In genomic region chr4:25377572-25377882, GRCh38 we compare ENCODE assay signal across 8 cellular contexts. TPM values are rescaled to one million over a fixed set of nuclear protein-coding genes. Genes with fewer than 3 reads are reported as not detected.
A peak's percentile ranks its signal among the peaks of the same experiment; 100 is the strongest.
DNase-seq lines count a peak whose midpoint lies in the region; ATAC-seq, FAIRE-seq and TF ChIP-seq lines count a peak whose summit lies in the region.

No MANE protein-coding gene starts in this region.

- CTCF ChIA-PET in A549 (lab: Yijun Ruan, JAX) = interaction anchor here (1.4 kb wide), 1 partner anchor 12 kb away, joined by 3 read pairs; no protein-coding TSS in a partner anchor

- no peak overlapping the region for H2BK12ac ChIP-seq in neuronal stem cell (ENCODE audit: low read length)

- H3K36me3 ChIP-seq in MG63 (peaks cover 8% of the 10 kb centered on the region; the same call in 1 of the 2 replicates), ectodermal cell (ENCODE audit: control insufficient read depth, insufficient read depth, low read length) (no peaks in the 10 kb centered on the region), neuronal stem cell (replicated peaks in 1 of 2; ENCODE audit: control insufficient read depth in 2 of 2, insufficient read depth in 2 of 2, low read length in 2 of 2) (peaks cover 3 to 36% of the 10 kb centered on the region in 2 donors)

- no peak overlapping the region for H4K91ac ChIP-seq in neuronal stem cell (ENCODE audit: low read depth, low read length, poor library complexity)

- TF ChIP-seq POLR2A in A549 (IDR thresholded peaks at IDR 0.05; ENCODE audit: low read length) = no peak

- no peak overlapping the region for H3K14ac ChIP-seq in neuronal stem cell (ENCODE audit: low read length)

- WGBS in A549 (ENCODE audit: missing lambda C conversion rate) = 2% methylated on average over 12 of the region's 12 CpGs
- 8 to 10% methylated on average over 11 to 12 of the region's 12 CpGs for WGBS in ectodermal cell, 2 experiments
- no CpG with 5 or more reads among the region's 12 CpGs for WGBS in neuronal stem cell (ENCODE audit: extremely low coverage in 2 of 2, insufficient read length in 2 of 2, insufficient replicate concordance in 1 of 2), 2 donors

- no peak overlapping the region for H4K8ac ChIP-seq in neuronal stem cell (ENCODE audit: low read depth, low read length)

- H3K27ac ChIP-seq in A549 (peak overlapping the region; percentile 90 to 99), ectodermal cell (ENCODE audit: insufficient read depth, low read depth, low read length, poor library complexity, severe bottlenecking) (no peak overlapping the region), neuronal stem cell (replicated peaks; ENCODE audit: low read length) (no peak overlapping the region)

- no peak for FAIRE-seq in A549 (lab: Jason Lieb, UNC)

- H2BK120ac ChIP-seq in neuronal stem cell (ENCODE audit: low read depth, low read length) = no peak overlapping the region

- H3K9me3 ChIP-seq in A549 (no peaks in the 10 kb centered on the region), MG63 (no peaks in the 10 kb centered on the region), ectodermal cell (ENCODE audit: control insufficient read depth, low read length) (no peaks in the 10 kb centered on the region), neuronal stem cell (replicated peaks in 1 of 2; ENCODE audit: control insufficient read depth in 2 of 2, insufficient read depth in 1 of 2, low read depth in 1 of 2, low read length in 2 of 2) (no peaks in the 10 kb centered on the region)

- H3K23ac ChIP-seq in neuronal stem cell (ENCODE audit: low read depth, low read length, poor library complexity) = no peak overlapping the region

- no peak for TF ChIP-seq CTCF in A549 (IDR thresholded peaks at IDR 0.05)

- no peak overlapping the region for H2BK5ac ChIP-seq in neuronal stem cell (ENCODE audit: low read length)

- H3K79me1 ChIP-seq in neuronal stem cell (ENCODE audit: low read depth, low read length) = peaks cover 3% of the 10 kb centered on the region

- H2AFZ ChIP-seq in neuronal stem cell (ENCODE audit: low read length) = peak overlapping the region; percentile 98

- H3K27me3 ChIP-seq in MG63 (no peaks in the 10 kb centered on the region), ectodermal cell (ENCODE audit: control insufficient read depth, insufficient read depth, low read length, poor library complexity, severe bottlenecking) (no peaks in the 10 kb centered on the region), neuronal stem cell (ENCODE audit: control insufficient read depth in 3 of 3, insufficient read depth in 3 of 3, low read depth in 1 of 3, low read length in 3 of 3) (no peaks in the 10 kb centered on the region)

- peak overlapping the region; percentile 81 for H3K9ac ChIP-seq in neuronal stem cell (ENCODE audit: low read depth, low read length, poor library complexity)

- H2BK15ac ChIP-seq in neuronal stem cell (ENCODE audit: low read length) = no peak overlapping the region

- no peak overlapping the region for H3K4ac ChIP-seq in neuronal stem cell (ENCODE audit: low read length)

- no peak for TF ChIP-seq RAD21 in A549 (conservative IDR thresholded peaks at IDR 0.05 in 1 of 2, IDR thresholded peaks at IDR 0.05 in 1 of 2)

- DNase-seq in A549 (ENCODE audit: low read depth in 1 of 2, low spot score in 1 of 2) = no peak
- no peak for DNase-seq in MG63
- no peak for DNase-seq in neuronal stem cell (ENCODE audit: low spot score)
- DNase-seq in inferior parietal cortex (ENCODE audit: extremely low spot score) = no peak

- H3K4me3 ChIP-seq in A549 (peak overlapping the region; percentile 98), MG63 (peak overlapping the region; percentile 79), ectodermal cell (ENCODE audit: insufficient read depth, low read depth, low read length) (peak overlapping the region; percentile 88), neuronal stem cell (ENCODE audit: low read length in 2 of 2) (peak overlapping the region; percentile 73 to 91)

- POLR2A ChIA-PET in A549 (lab: Yijun Ruan, JAX) = interaction anchor here (1.0 to 1.4 kb wide), 3 partner anchors 9 to 15 kb away, joined by 3 to 5 read pairs (median 4); no protein-coding TSS in a partner anchor

- H3K4me2 ChIP-seq in A549 = peak overlapping the region; percentile 91
- peak overlapping the region; percentile 75 for H3K4me2 ChIP-seq in neuronal stem cell (ENCODE audit: insufficient read depth, low read length, poor library complexity, severe bottlenecking)

- H3K18ac ChIP-seq in neuronal stem cell (ENCODE audit: low read length) = peak overlapping the region; percentile 94

- no peak for TF ChIP-seq EP300 in A549 (IDR thresholded peaks at IDR 0.05)

- ATAC-seq in A549 = no peak
- peak; percentile 1 for ATAC-seq in GM19328 (IDR thresholded peaks at IDR 0.05; ENCODE audit: unreplicated experiment)
- no peak for ATAC-seq in GM21381 (IDR thresholded peaks at IDR 0.05; ENCODE audit: unreplicated experiment)
- no peak for ATAC-seq in HG02571 (IDR thresholded peaks at IDR 0.05; ENCODE audit: unreplicated experiment)

- no peak overlapping the region for H2AK5ac ChIP-seq in neuronal stem cell (ENCODE audit: low read depth, low read length)

- H3K4me1 ChIP-seq in A549 (peaks cover 7% of the 10 kb centered on the region; the same call in 1 of the 3 replicates), ectodermal cell (ENCODE audit: control insufficient read depth, insufficient read depth, low read length) (peaks cover 10% of the 10 kb centered on the region), neuronal stem cell (ENCODE audit: control insufficient read depth in 2 of 2, insufficient read depth in 1 of 2, low read depth in 1 of 2, low read length in 2 of 2) (peaks cover 0 to 11% of the 10 kb centered on the region in 2 donors)

TF ChIP-seq in A549, 52 proteins besides CTCF, POLR2A, EP300 and RAD21 (continues in another document):
- TF ChIP-seq FOXS1 (CRISPR knock-in tag; IDR thresholded peaks at IDR 0.05) (no peak), EHMT2 (IDR thresholded peaks at IDR 0.05; ENCODE audit: low read depth) (no peak), NR3C1 (IDR thresholded peaks at IDR 0.05) (no peak), HEYL (CRISPR knock-in tag; IDR thresholded peaks at IDR 0.05) (no peak), GATA3 (IDR thresholded peaks at IDR 0.05; ENCODE audit: borderline replicate concordance) (no peak), TFCP2L1 (CRISPR knock-in tag; IDR thresholded peaks at IDR 0.05) (no peak), RNF2 (IDR thresholded peaks at IDR 0.05; ENCODE audit: borderline replicate concordance, low read depth) (no peak), RARB (CRISPR knock-in tag; IDR thresholded peaks at IDR 0.05) (no peak), BCL3 (IDR thresholded peaks at IDR 0.05) (no peak), ZFP36 (IDR thresholded peaks at IDR 0.05; ENCODE audit: borderline replicate concordance, partially characterized antibody) (no peak), ZNF302 (CRISPR knock-in tag; IDR thresholded peaks at IDR 0.05) (no peak), HOXB5 (CRISPR knock-in tag; IDR thresholded peaks at IDR 0.05) (no peak)
- TF ChIP-seq, protein P1, sequence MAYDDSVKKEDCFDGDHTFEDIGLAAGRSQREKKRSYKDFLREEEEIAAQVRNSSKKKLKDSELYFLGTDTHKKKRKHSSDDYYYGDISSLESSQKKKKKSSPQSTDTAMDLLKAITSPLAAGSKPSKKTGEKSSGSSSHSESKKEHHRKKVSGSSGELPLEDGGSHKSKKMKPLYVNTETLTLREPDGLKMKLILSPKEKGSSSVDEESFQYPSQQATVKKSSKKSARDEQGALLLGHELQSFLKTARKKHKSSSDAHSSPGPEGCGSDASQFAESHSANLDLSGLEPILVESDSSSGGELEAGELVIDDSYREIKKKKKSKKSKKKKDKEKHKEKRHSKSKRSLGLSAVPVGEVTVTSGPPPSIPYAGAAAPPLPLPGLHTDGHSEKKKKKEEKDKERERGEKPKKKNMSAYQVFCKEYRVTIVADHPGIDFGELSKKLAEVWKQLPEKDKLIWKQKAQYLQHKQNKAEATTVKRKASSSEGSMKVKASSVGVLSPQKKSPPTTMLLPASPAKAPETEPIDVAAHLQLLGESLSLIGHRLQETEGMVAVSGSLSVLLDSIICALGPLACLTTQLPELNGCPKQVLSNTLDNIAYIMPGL (CRISPR knock-in tag; IDR thresholded peaks at IDR 0.05; ENCODE audit: borderline replicate concordance) = no peak
- TF ChIP-seq, protein P2, sequence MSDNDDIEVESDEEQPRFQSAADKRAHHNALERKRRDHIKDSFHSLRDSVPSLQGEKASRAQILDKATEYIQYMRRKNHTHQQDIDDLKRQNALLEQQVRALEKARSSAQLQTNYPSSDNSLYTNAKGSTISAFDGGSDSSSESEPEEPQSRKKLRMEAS (IDR thresholded peaks at IDR 0.05) = no peak
- TF ChIP-seq, protein P3, sequence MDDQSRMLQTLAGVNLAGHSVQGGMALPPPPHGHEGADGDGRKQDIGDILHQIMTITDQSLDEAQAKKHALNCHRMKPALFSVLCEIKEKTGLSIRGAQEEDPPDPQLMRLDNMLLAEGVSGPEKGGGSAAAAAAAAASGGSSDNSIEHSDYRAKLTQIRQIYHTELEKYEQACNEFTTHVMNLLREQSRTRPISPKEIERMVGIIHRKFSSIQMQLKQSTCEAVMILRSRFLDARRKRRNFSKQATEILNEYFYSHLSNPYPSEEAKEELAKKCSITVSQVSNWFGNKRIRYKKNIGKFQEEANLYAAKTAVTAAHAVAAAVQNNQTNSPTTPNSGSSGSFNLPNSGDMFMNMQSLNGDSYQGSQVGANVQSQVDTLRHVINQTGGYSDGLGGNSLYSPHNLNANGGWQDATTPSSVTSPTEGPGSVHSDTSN (IDR thresholded peaks at IDR 0.05) = no peak

RNA-seq across cellular contexts. Expression of gene ANAPC4, which starts 0.5 kb away (rescaled TPM):
- polyA plus RNA-seq in A549 (2011; rRNA removed) (18.4 and 21.2 TPM in 2 replicates), A549 (2017; fragmentation: RNase III; extraction: RNeasy Plus Mini Kit Qiagen cat#74134 plus additional on column Dnase treatment) (15.7 to 17.8 TPM (median 16.6 TPM) in 3 replicates)
- 4.4 and 4.6 TPM in 2 replicates for polyA plus RNA-seq in A549 (2012; cell fraction: cytosol; rRNA removed)
- polyA plus RNA-seq in A549 (2012; cell fraction: nucleus; rRNA removed) = 5.6 and 9.7 TPM in 2 replicates
- 5.3 and 7.0 TPM in 2 replicates for polyA minus RNA-seq in A549 (2011; rRNA and poly(A)+ RNA removed)
- 13.4 and 15.0 TPM in 2 replicates for total RNA-seq in MG63 (2014; rRNA removed; shearing (Covaris generic); ENCODE audit: low replicate concordance)
- polyA plus RNA-seq in ectodermal cell (2013, experiment 1 of 4) = 38.8 TPM
- 48.4 TPM for polyA plus RNA-seq in ectodermal cell (2013, experiment 2 of 4)
- polyA plus RNA-seq in ectodermal cell (2013, experiment 3 of 4) = 33.5 TPM
- 35.9 TPM for polyA plus RNA-seq in ectodermal cell (2013, experiment 4 of 4)
- polyA plus RNA-seq in neuronal stem cell (2013, experiment 1 of 2) = 18.9 TPM
- 19.4 TPM for polyA plus RNA-seq in neuronal stem cell (2013, experiment 2 of 2)

Comparison
In these comparisons a context has a peak if more than half of its experiments do, and no peak if none do; other contexts are left out.
1. H3K27ac ChIP-seq: peak in A549 (2 of 2); none in ectodermal cell (single experiment) and neuronal stem cell (single experiment).
2. Peak in every context shown above with its lines, with median percentiles within 50 percentile points of each other: H3K4me3 ChIP-seq.